ENCODE assay signal across 2 cellular contexts in the genomic region with DNA sequence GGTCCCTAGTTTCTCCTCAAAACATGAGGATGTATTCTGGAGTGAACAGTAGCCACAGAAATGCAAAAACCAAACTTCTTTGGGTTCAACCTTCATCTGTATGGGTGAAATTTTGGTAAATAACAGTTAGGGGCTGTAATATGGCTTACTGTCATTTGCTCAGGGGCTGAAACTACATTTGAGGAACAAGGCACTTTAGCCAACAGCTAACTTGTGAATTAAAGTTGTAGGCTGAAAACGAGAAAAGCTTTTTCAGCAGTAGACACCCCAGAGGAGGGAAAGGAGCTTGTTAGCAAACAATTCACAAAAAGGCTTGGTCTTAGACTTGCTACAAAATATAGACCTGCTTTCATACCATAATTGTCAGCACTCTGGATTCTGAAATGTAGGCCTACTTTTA.
TF ChIP-seq lines count a peak whose summit lies in the region.

No MANE protein-coding gene starts in this region.

TF ChIP-seq in GM12878, 131 proteins besides CTCF, POLR2A, EP300 and RAD21:
- TF ChIP-seq EGR1 (IDR thresholded peaks at IDR 0.05; ENCODE audit: borderline replicate concordance in 1 of 2, low read depth in 2 of 2, low read length in 2 of 2), result no peak
- TF ChIP-seq TARDBP (IDR thresholded peaks at IDR 0.05; ENCODE audit: borderline replicate concordance), result no peak
- TF ChIP-seq, protein P1, sequence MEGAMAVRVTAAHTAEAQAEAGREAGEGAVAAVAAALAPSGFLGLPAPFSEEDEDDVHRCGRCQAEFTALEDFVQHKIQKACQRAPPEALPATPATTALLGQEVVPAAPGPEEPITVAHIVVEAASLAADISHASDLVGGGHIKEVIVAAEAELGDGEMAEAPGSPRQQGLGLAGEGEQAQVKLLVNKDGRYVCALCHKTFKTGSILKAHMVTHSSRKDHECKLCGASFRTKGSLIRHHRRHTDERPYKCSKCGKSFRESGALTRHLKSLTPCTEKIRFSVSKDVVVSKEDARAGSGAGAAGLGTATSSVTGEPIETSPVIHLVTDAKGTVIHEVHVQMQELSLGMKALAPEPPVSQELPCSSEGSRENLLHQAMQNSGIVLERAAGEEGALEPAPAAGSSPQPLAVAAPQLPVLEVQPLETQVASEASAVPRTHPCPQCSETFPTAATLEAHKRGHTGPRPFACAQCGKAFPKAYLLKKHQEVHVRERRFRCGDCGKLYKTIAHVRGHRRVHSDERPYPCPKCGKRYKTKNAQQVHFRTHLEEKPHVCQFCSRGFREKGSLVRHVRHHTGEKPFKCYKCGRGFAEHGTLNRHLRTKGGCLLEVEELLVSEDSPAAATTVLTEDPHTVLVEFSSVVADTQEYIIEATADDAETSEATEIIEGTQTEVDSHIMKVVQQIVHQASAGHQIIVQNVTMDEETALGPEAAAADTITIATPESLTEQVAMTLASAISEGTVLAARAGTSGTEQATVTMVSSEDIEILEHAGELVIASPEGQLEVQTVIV (IDR thresholded peaks at IDR 0.05; ENCODE audit: borderline replicate concordance, partially characterized antibody), result no peak
- TF ChIP-seq, protein P2, sequence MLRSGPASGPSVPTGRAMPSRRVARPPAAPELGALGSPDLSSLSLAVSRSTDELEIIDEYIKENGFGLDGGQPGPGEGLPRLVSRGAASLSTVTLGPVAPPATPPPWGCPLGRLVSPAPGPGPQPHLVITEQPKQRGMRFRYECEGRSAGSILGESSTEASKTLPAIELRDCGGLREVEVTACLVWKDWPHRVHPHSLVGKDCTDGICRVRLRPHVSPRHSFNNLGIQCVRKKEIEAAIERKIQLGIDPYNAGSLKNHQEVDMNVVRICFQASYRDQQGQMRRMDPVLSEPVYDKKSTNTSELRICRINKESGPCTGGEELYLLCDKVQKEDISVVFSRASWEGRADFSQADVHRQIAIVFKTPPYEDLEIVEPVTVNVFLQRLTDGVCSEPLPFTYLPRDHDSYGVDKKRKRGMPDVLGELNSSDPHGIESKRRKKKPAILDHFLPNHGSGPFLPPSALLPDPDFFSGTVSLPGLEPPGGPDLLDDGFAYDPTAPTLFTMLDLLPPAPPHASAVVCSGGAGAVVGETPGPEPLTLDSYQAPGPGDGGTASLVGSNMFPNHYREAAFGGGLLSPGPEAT (IDR thresholded peaks at IDR 0.05; ENCODE audit: low read depth), result no peak
- TF ChIP-seq TCF3 (IDR thresholded peaks at IDR 0.05; ENCODE audit: borderline replicate concordance, insufficient read depth, low read depth, low read length), result no peak
- TF ChIP-seq NFIC (IDR thresholded peaks at IDR 0.05; ENCODE audit: low read depth, low read length), result no peak
- TF ChIP-seq IRF4 (IDR thresholded peaks at IDR 0.05; ENCODE audit: low read depth, low read length), result no peak
- no peak for TF ChIP-seq SRF (IDR thresholded peaks at IDR 0.05; ENCODE audit: low read depth in 2 of 2, low read length in 2 of 2)
- no peak for TF ChIP-seq FOXK2 (IDR thresholded peaks at IDR 0.05)
- TF ChIP-seq, protein P3, sequence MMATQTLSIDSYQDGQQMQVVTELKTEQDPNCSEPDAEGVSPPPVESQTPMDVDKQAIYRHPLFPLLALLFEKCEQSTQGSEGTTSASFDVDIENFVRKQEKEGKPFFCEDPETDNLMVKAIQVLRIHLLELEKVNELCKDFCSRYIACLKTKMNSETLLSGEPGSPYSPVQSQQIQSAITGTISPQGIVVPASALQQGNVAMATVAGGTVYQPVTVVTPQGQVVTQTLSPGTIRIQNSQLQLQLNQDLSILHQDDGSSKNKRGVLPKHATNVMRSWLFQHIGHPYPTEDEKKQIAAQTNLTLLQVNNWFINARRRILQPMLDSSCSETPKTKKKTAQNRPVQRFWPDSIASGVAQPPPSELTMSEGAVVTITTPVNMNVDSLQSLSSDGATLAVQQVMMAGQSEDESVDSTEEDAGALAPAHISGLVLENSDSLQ (IDR thresholded peaks at IDR 0.05), result no peak
- TF ChIP-seq SIX5 (IDR thresholded peaks at IDR 0.05; ENCODE audit: low read depth, low read length, severe bottlenecking), result no peak
- TF ChIP-seq ZSCAN29 (IDR thresholded peaks at IDR 0.05), result no peak
- TF ChIP-seq NBN (IDR thresholded peaks at IDR 0.05), result no peak
- TF ChIP-seq RAD51 (IDR thresholded peaks at IDR 0.05), result no peak
- TF ChIP-seq PAX5 (IDR thresholded peaks at IDR 0.05; ENCODE audit: borderline replicate concordance, low read depth, low read length), result no peak
- no peak for TF ChIP-seq PML (IDR thresholded peaks at IDR 0.05; ENCODE audit: low read length)

TF ChIP-seq in GM23338, 12 proteins besides CTCF, POLR2A, EP300 and RAD21:
- TF ChIP-seq, protein P4, sequence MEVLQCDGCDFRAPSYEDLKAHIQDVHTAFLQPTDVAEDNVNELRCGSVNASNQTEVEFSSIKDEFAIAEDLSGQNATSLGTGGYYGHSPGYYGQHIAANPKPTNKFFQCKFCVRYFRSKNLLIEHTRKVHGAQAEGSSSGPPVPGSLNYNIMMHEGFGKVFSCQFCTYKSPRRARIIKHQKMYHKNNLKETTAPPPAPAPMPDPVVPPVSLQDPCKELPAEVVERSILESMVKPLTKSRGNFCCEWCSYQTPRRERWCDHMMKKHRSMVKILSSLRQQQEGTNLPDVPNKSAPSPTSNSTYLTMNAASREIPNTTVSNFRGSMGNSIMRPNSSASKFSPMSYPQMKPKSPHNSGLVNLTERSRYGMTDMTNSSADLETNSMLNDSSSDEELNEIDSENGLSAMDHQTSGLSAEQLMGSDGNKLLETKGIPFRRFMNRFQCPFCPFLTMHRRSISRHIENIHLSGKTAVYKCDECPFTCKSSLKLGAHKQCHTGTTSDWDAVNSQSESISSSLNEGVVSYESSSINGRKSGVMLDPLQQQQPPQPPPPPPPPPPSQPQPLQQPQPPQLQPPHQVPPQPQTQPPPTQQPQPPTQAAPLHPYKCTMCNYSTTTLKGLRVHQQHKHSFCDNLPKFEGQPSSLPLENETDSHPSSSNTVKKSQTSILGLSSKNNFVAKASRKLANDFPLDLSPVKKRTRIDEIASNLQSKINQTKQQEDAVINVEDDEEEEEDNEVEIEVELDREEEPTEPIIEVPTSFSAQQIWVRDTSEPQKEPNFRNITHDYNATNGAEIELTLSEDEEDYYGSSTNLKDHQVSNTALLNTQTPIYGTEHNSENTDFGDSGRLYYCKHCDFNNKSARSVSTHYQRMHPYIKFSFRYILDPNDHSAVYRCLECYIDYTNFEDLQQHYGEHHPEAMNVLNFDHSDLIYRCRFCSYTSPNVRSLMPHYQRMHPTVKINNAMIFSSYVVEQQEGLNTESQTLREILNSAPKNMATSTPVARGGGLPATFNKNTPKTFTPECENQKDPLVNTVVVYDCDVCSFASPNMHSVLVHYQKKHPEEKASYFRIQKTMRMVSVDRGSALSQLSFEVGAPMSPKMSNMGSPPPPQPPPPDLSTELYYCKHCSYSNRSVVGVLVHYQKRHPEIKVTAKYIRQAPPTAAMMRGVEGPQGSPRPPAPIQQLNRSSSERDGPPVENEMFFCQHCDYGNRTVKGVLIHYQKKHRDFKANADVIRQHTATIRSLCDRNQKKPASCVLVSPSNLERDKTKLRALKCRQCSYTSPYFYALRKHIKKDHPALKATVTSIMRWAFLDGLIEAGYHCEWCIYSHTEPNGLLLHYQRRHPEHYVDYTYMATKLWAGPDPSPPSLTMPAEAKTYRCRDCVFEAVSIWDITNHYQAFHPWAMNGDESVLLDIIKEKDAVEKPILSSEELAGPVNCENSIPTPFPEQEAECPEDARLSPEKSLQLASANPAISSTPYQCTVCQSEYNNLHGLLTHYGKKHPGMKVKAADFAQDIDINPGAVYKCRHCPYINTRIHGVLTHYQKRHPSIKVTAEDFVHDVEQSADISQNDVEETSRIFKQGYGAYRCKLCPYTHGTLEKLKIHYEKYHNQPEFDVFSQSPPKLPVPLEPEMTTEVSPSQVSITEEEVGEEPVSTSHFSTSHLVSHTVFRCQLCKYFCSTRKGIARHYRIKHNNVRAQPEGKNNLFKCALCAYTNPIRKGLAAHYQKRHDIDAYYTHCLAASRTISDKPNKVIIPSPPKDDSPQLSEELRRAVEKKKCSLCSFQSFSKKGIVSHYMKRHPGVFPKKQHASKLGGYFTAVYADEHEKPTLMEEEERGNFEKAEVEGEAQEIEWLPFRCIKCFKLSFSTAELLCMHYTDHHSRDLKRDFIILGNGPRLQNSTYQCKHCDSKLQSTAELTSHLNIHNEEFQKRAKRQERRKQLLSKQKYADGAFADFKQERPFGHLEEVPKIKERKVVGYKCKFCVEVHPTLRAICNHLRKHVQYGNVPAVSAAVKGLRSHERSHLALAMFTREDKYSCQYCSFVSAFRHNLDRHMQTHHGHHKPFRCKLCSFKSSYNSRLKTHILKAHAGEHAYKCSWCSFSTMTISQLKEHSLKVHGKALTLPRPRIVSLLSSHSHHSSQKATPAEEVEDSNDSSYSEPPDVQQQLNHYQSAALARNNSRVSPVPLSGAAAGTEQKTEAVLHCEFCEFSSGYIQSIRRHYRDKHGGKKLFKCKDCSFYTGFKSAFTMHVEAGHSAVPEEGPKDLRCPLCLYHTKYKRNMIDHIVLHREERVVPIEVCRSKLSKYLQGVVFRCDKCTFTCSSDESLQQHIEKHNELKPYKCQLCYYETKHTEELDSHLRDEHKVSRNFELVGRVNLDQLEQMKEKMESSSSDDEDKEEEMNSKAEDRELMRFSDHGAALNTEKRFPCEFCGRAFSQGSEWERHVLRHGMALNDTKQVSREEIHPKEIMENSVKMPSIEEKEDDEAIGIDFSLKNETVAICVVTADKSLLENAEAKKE (CRISPR knock-in tag; IDR thresholded peaks at IDR 0.05), result no peak
- TF ChIP-seq, protein P5, sequence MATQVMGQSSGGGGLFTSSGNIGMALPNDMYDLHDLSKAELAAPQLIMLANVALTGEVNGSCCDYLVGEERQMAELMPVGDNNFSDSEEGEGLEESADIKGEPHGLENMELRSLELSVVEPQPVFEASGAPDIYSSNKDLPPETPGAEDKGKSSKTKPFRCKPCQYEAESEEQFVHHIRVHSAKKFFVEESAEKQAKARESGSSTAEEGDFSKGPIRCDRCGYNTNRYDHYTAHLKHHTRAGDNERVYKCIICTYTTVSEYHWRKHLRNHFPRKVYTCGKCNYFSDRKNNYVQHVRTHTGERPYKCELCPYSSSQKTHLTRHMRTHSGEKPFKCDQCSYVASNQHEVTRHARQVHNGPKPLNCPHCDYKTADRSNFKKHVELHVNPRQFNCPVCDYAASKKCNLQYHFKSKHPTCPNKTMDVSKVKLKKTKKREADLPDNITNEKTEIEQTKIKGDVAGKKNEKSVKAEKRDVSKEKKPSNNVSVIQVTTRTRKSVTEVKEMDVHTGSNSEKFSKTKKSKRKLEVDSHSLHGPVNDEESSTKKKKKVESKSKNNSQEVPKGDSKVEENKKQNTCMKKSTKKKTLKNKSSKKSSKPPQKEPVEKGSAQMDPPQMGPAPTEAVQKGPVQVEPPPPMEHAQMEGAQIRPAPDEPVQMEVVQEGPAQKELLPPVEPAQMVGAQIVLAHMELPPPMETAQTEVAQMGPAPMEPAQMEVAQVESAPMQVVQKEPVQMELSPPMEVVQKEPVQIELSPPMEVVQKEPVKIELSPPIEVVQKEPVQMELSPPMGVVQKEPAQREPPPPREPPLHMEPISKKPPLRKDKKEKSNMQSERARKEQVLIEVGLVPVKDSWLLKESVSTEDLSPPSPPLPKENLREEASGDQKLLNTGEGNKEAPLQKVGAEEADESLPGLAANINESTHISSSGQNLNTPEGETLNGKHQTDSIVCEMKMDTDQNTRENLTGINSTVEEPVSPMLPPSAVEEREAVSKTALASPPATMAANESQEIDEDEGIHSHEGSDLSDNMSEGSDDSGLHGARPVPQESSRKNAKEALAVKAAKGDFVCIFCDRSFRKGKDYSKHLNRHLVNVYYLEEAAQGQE (IDR thresholded peaks at IDR 0.05; ENCODE audit: unreplicated experiment), result no peak
- TF ChIP-seq JUNB (IDR thresholded peaks at IDR 0.05; ENCODE audit: unreplicated experiment) (no peak), POLR2AphosphoS5 (IDR thresholded peaks at IDR 0.05; ENCODE audit: low read depth) (no peak), ZNF114 (CRISPR knock-in tag; IDR thresholded peaks at IDR 0.05) (no peak), EZH2 (IDR thresholded peaks at IDR 0.05; ENCODE audit: low read depth, unreplicated experiment) (no peak), NANOG (IDR thresholded peaks at IDR 0.05; ENCODE audit: borderline replicate concordance) (no peak), ZNF331 (CRISPR knock-in tag; IDR thresholded peaks at IDR 0.05; ENCODE audit: low read depth) (no peak), EZH2phosphoT487 (IDR thresholded peaks at IDR 0.05; ENCODE audit: unreplicated experiment) (no peak), STAT1 (IDR thresholded peaks at IDR 0.05; ENCODE audit: unreplicated experiment) (no peak), CREB1 (CRISPR knock-in tag; IDR thresholded peaks at IDR 0.05; ENCODE audit: low read depth) (no peak)
- TF ChIP-seq, protein P6, sequence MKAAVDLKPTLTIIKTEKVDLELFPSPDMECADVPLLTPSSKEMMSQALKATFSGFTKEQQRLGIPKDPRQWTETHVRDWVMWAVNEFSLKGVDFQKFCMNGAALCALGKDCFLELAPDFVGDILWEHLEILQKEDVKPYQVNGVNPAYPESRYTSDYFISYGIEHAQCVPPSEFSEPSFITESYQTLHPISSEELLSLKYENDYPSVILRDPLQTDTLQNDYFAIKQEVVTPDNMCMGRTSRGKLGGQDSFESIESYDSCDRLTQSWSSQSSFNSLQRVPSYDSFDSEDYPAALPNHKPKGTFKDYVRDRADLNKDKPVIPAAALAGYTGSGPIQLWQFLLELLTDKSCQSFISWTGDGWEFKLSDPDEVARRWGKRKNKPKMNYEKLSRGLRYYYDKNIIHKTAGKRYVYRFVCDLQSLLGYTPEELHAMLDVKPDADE (IDR thresholded peaks at IDR 0.05), result no peak
TF ChIP-seq in GM23338: peak in this region for 0.
